ENCODE assay signal across 20 cellular contexts in the genomic region with DNA sequence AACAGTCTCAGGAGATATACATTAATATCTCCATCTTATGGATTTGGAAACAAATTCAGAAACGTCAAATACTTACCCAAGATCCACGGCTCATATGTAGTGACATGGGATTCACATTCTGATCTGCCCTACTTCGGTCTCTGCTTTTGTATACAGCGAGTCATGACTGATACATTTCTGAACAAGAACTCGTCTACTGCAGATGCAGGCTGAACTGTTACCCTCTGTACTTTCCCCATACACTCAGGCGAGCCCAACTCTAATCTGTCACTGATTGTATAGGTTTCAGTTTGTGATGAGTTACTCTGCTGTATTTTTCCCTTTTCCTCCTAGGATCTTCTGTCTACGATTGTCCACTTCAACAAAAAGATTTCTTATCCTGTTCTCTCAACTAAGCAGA.
"Had no signal": no experiment of that assay in that cellular context is flagged by ENCODE, and none has a peak within 500 bp of the region (broad histone marks: within the 10 kb centered on the region; RNA-seq: fewer than 3 reads in every experiment).

No MANE protein-coding gene starts in this region.

- H3K27me3 ChIP-seq: esophagus squamous epithelium, heart left ventricle, neural progenitor cell, ovary, tibial artery, uterus had no signal

- FAIRE-seq: frontal cortex had no signal

- H3K4me1 Mint-ChIP-seq: activated CD4-positive, alpha-beta T cell treated with anti-CD3 and anti-CD28 coated beads, Interleukin-2, amount 10 ng/mL, durations not matched to agents 7 days and 5 days; neural progenitor cell; stimulated activated memory B cell treated with anti-CD40 and anti-IgM and Interleukin-4, amounts not matched to agents 10 μg/mL and 1 μg/mL and 100 μg/mL, for 72 hours had no signal

- H3K4me3 ChIP-seq: esophagus squamous epithelium, heart left ventricle, lower lobe of right lung, neural progenitor cell, ovary, tibial artery, uterus had no signal

- H2AFZ ChIP-seq: neural progenitor cell had no signal

- H3K9ac ChIP-seq: neural progenitor cell had no signal

- H3K9me3 ChIP-seq: esophagus squamous epithelium, heart left ventricle, lower lobe of right lung, ovary, tibial artery, uterus had no signal

- H3K4me1 ChIP-seq: esophagus squamous epithelium, heart left ventricle, lower lobe of right lung, neural progenitor cell, tibial artery, uterus had no signal

- H3K9me3 Mint-ChIP-seq: activated CD4-positive, alpha-beta T cell treated with anti-CD3 and anti-CD28 coated beads, Interleukin-2, amount 10 ng/mL, durations not matched to agents 7 days and 5 days; neural progenitor cell; stimulated activated memory B cell treated with anti-CD40 and anti-IgM and Interleukin-4, amounts not matched to agents 10 μg/mL and 1 μg/mL and 100 μg/mL, for 72 hours; T-helper 2 cell treated with Interferon-gamma antibody and Interleukin-4, amounts not matched to agents 5 μg/mL and 100 μg/mL, for 36 hours had no signal

- H3K4me2 ChIP-seq: neural progenitor cell had no signal

- H3K27ac Mint-ChIP-seq: activated CD4-positive, alpha-beta T cell treated with anti-CD3 and anti-CD28 coated beads, Interleukin-2, amount 10 ng/mL, durations not matched to agents 7 days and 5 days; activated naive CD4-positive, alpha-beta T cell treated with anti-CD3 and anti-CD28 coated beads, Interleukin-2, amount 50 U/mL, for 72 hours; activated T-cell treated with anti-CD3 and anti-CD28 coated beads, Interleukin-2, amount 50 U/mL, for 72 hours; neural progenitor cell; stimulated activated memory B cell treated with anti-CD40 and anti-IgM and Interleukin-4, amounts not matched to agents 10 μg/mL and 1 μg/mL and 100 μg/mL, for 72 hours; T-helper 2 cell treated with Interferon-gamma antibody and Interleukin-4, amounts not matched to agents 5 μg/mL and 100 μg/mL, for 36 hours had no signal

- H3K4me3 Mint-ChIP-seq: activated CD4-positive, alpha-beta T cell treated with anti-CD3 and anti-CD28 coated beads, Interleukin-2, amount 10 ng/mL, durations not matched to agents 7 days and 5 days; activated T-cell treated with anti-CD3 and anti-CD28 coated beads, Interleukin-2, amount 50 U/mL, for 72 hours; neural progenitor cell; stimulated activated memory B cell treated with anti-CD40 and anti-IgM and Interleukin-4, amounts not matched to agents 10 μg/mL and 1 μg/mL and 100 μg/mL, for 72 hours; T-helper 2 cell treated with Interferon-gamma antibody and Interleukin-4, amounts not matched to agents 5 μg/mL and 100 μg/mL, for 36 hours had no signal

- H3K36me3 Mint-ChIP-seq: activated naive CD4-positive, alpha-beta T cell treated with anti-CD3 and anti-CD28 coated beads, Interleukin-2, amount 50 U/mL, for 72 hours; neural progenitor cell; stimulated activated memory B cell treated with anti-CD40 and anti-IgM and Interleukin-4, amounts not matched to agents 10 μg/mL and 1 μg/mL and 100 μg/mL, for 72 hours had no signal

- H3K27me3 Mint-ChIP-seq: activated CD4-positive, alpha-beta T cell treated with anti-CD3 and anti-CD28 coated beads, Interleukin-2, amount 10 ng/mL, durations not matched to agents 7 days and 5 days; stimulated activated memory B cell treated with anti-CD40 and anti-IgM and Interleukin-4, amounts not matched to agents 10 μg/mL and 1 μg/mL and 100 μg/mL, for 72 hours had no signal

- ATAC-seq: activated naive CD4-positive, alpha-beta T cell treated with anti-CD3 and anti-CD28 coated beads, Interleukin-2, amount 50 U/mL, for 72 hours; heart left ventricle; left cardiac atrium; lower lobe of right lung; stimulated activated memory B cell treated with anti-CD40 and anti-IgM and Interleukin-4, amounts not matched to agents 10 μg/mL and 1 μg/mL and 100 μg/mL, for 72 hours had no signal

- H3K36me3 ChIP-seq: esophagus squamous epithelium, heart left ventricle, lower lobe of right lung, neural progenitor cell, ovary, tibial artery, uterus had no signal

- DNase-seq: activated CD4-positive, alpha-beta T cell treated with anti-CD3 and anti-CD28 coated beads, Interleukin-2, amount 10 ng/mL, durations not matched to agents 7 days and 5 days; activated CD4-positive, CD25-positive, alpha-beta regulatory T cell; activated CD8-positive, alpha-beta memory T cell treated with anti-CD3 and anti-CD28 coated beads, Interleukin-2, amount 50 U/mL, for 48 hours; activated gamma-delta T cell; activated T-cell treated with anti-CD3 and anti-CD28 coated beads, Interleukin-2, amount 50 U/mL, for 72 hours; esophagus squamous epithelium; heart left ventricle; left cardiac atrium; lower lobe of right lung; midbrain; ovary; stimulated activated CD4-positive, alpha-beta T cell treated with anti-CD3 and anti-CD28 coated beads, Interleukin-12 subunit alpha, Interleukin-12 subunit beta, amount 100 ng/mL, for 4 hours; stimulated activated CD4-positive, alpha-beta T cell treated with anti-CD3 and anti-CD28 coated beads, Interleukin-2, amount 100 ng/mL, for 24 hours; tibial artery; uterus had no signal

- H3K27ac ChIP-seq: esophagus squamous epithelium, heart left ventricle, lower lobe of right lung, neural progenitor cell, ovary, tibial artery, uterus had no signal
